ENCODE assay signal across 19 cellular contexts in the genomic region with DNA sequence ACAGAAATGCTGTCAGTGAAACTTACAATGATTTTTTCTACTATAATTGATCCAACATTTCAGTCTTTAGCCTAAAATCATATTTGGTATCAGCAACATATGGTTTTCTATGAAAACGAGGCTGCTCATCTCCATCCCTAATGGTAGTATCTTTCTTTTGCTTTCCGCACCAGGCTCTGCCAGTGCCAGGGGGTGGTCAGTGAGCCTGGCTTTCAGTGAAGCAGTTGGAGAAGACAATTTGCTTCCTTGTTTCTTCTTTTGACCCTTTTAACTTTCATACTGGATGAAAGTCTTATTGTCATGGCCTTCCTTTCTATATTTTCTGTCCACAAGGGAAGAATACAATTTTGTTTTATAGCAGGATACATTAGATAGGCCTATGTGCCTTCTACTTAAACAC.
A peak's percentile ranks its signal among the peaks of the same experiment; 100 is the strongest.
DNase-seq lines count a peak whose midpoint lies in the region; ATAC-seq, FAIRE-seq and TF ChIP-seq lines count a peak whose summit lies in the region.
"Had no signal": no experiment of that assay in that cellular context is flagged by ENCODE, and none has a peak within 500 bp of the region (broad histone marks: within the 10 kb centered on the region; RNA-seq: fewer than 3 reads in every experiment).

No MANE protein-coding gene starts in this region.

- DNase-seq in GM12892 (ENCODE audit: insufficient read length) (no peak), mammary epithelial cell (no peak), keratinocyte (ENCODE audit: low read depth, low spot score) (no peak), cerebellum (ENCODE audit: low spot score) (no peak)
- DNase-seq in CD4-positive, alpha-beta T cell, result no peak
- DNase-seq in activated CD4-positive, alpha-beta T cell treated with anti-CD3 and anti-CD28 coated beads, Interleukin-2, amount 10 ng/mL, durations not matched to agents 7 days and 5 days, result no peak
- DNase-seq: cerebellar nuclear complex; effector CD4-positive, alpha-beta T cell; NCI-H1105; NCI-H1930; NCI-H526; sigmoid colon had no signal

- peaks cover 60% of the 10 kb centered on the region for H3K79me2 ChIP-seq in mammary epithelial cell (ENCODE audit: insufficient read depth, low read length)
- H3K79me2 ChIP-seq in keratinocyte (ENCODE audit: control insufficient read depth, insufficient read depth, low read length), result peaks cover 32% of the 10 kb centered on the region

- no peak for TF ChIP-seq POLR2A in GM12892 (IDR thresholded peaks at IDR 0.05; ENCODE audit: low read depth, low read length)

- ATAC-seq in GM19324 (IDR thresholded peaks at IDR 0.05; ENCODE audit: low FRiP score, unreplicated experiment), result no peak
- ATAC-seq in CD4-positive, alpha-beta T cell (ENCODE audit: poor library complexity), result no peak

- no TSS peak for BruUV-seq in mammary epithelial cell (replicated peaks; lab: Mats Ljungman, UMichigan)

- H3K27ac ChIP-seq in mammary epithelial cell (ENCODE audit: insufficient read depth, low read depth, low read length), result peak overlapping the region; percentile 93
- peak overlapping the region; percentile 85 for H3K27ac ChIP-seq in keratinocyte (ENCODE audit: control insufficient read depth, insufficient read depth, low read length)
- H3K27ac ChIP-seq in subcutaneous abdominal adipose tissue (ENCODE audit: low read depth, low read length), result peak overlapping the region; percentile 5
- no peak overlapping the region for H3K27ac ChIP-seq in CD4-positive, alpha-beta T cell (ENCODE audit: low read depth, low read length)
- H3K27ac ChIP-seq: gastroesophageal sphincter had no signal

- no peak overlapping the region for H3K4me3 Mint-ChIP-seq in CD4-positive, alpha-beta T cell
- no peak overlapping the region for H3K4me3 Mint-ChIP-seq in activated CD4-positive, alpha-beta T cell treated with anti-CD3 and anti-CD28 coated beads, Interleukin-2, amount 10 ng/mL, durations not matched to agents 7 days and 5 days
- H3K4me3 Mint-ChIP-seq: activated naive CD8-positive, alpha-beta T cell had no signal

- CTCF ChIA-PET in mammary epithelial cell (lab: Charles Lee; ENCODE audit: low non-redundant PET), result interaction anchor here (0.6 to 1.0 kb wide), 2 partner anchors 10 to 145 kb away, joined by 3 to 4 read pairs; no protein-coding TSS in a partner anchor
- CTCF ChIA-PET in CD4-positive, alpha-beta T cell (lab: Charles Lee), result interaction anchor here (0.7 to 2.2 kb wide), 4 partner anchors 10 to 148 kb away, joined by 3 to 22 read pairs (median 7); no protein-coding TSS in a partner anchor
- CTCF ChIA-PET in activated CD4-positive, alpha-beta T cell treated with anti-CD3 and anti-CD28 coated beads, Interleukin-2, amount 10 ng/mL, durations not matched to agents 7 days and 5 days (lab: Charles Lee), result interaction anchor here (1.2 to 1.5 kb wide), 2 partner anchors 8 to 149 kb away, joined by 3 to 5 read pairs; no protein-coding TSS in a partner anchor

- no peaks in the 10 kb centered on the region for H3K27me3 Mint-ChIP-seq in CD4-positive, alpha-beta T cell
- H3K27me3 Mint-ChIP-seq in activated CD4-positive, alpha-beta T cell treated with anti-CD3 and anti-CD28 coated beads, Interleukin-2, amount 10 ng/mL, durations not matched to agents 7 days and 5 days, result no peaks in the 10 kb centered on the region
- H3K27me3 Mint-ChIP-seq: activated naive CD8-positive, alpha-beta T cell; progenitor cell of endocrine pancreas had no signal

- WGBS in mammary epithelial cell (ENCODE audit: low coverage, missing lambda C conversion rate), result 29% methylated on average over 2 of the region's 2 CpGs

- H3K4me1 ChIP-seq in mammary epithelial cell (ENCODE audit: insufficient read depth, low read length), result peaks cover 38% of the 10 kb centered on the region
- peaks cover 43% of the 10 kb centered on the region for H3K4me1 ChIP-seq in keratinocyte (ENCODE audit: control insufficient read depth, extremely low read depth, insufficient read depth, low read length)
- H3K4me1 ChIP-seq in subcutaneous abdominal adipose tissue (ENCODE audit: control insufficient read depth in 5 of 5, insufficient read depth in 5 of 5, low read length in 5 of 5), result peaks cover 0 to 35% (median 23%) of the 10 kb centered on the region in 5 donors

- peaks cover 27% of the 10 kb centered on the region for H3K4me1 Mint-ChIP-seq in CD4-positive, alpha-beta T cell (ENCODE audit: low read depth)
- H3K4me1 Mint-ChIP-seq in activated CD4-positive, alpha-beta T cell treated with anti-CD3 and anti-CD28 coated beads, Interleukin-2, amount 10 ng/mL, durations not matched to agents 7 days and 5 days, result peaks cover 17% of the 10 kb centered on the region

- intact Hi-C loops in mammary epithelial cell (cut with micrococcal nuclease), result loop anchor here (10.0 kb wide), 2 partner anchors 471 to 1721 kb away; a partner anchor contains a TSS
- intact Hi-C loops in CD4-positive, alpha-beta T cell (cut with DNase I, micrococcal nuclease), result loop anchor here in 1 of 2 experiments (2.0 kb wide), 1 partner anchor 65 kb away; no protein-coding TSS in a partner anchor

- H3K27me3 ChIP-seq in mammary epithelial cell (ENCODE audit: insufficient read depth, low read length), result no peaks in the 10 kb centered on the region
- no peaks in the 10 kb centered on the region for H3K27me3 ChIP-seq in keratinocyte (ENCODE audit: control insufficient read depth, extremely low read depth, insufficient read depth, low read length)
- no peaks in the 10 kb centered on the region for H3K27me3 ChIP-seq in subcutaneous abdominal adipose tissue (ENCODE audit: control insufficient read depth in 5 of 5, insufficient read depth in 4 of 5, low read length in 5 of 5)
- H3K27me3 ChIP-seq in CD4-positive, alpha-beta T cell (ENCODE audit: control insufficient read depth, insufficient read depth, low read length), result no peaks in the 10 kb centered on the region
- H3K27me3 ChIP-seq: gastroesophageal sphincter, sigmoid colon had no signal

- H3K27ac Mint-ChIP-seq in CD4-positive, alpha-beta T cell, result no peak overlapping the region
- no peak overlapping the region for H3K27ac Mint-ChIP-seq in activated CD4-positive, alpha-beta T cell treated with anti-CD3 and anti-CD28 coated beads, Interleukin-2, amount 10 ng/mL, durations not matched to agents 7 days and 5 days
- H3K27ac Mint-ChIP-seq: activated naive CD8-positive, alpha-beta T cell; activated T-helper 2 cell treated with anti-CD3 and anti-CD28 coated beads, Interferon-gamma antibody, Interleukin-2, Interleukin-4, amounts not matched to agents 10 μg/mL and 5 μg/mL and 100 μg/mL, durations not matched to agents 14 hours and 24 hours and 36 hours; progenitor cell of endocrine pancreas had no signal

- TF ChIP-seq CTCF in mammary epithelial cell (conservative IDR thresholded peaks at IDR 0.05 in 1 of 2, IDR thresholded peaks at IDR 0.05 in 1 of 2; ENCODE audit: extremely low read depth in 1 of 2, insufficient read depth in 1 of 2, low read depth in 1 of 2, low read length in 2 of 2) (no peak), keratinocyte (optimal IDR thresholded peaks at IDR 0.05 in 1 of 3, IDR thresholded peaks at IDR 0.05 in 1 of 3, conservative IDR thresholded peaks at IDR 0.05 in 1 of 3; ENCODE audit: extremely low read depth in 1 of 3, insufficient read depth in 2 of 3, low read length in 3 of 3) (no peak)
- TF ChIP-seq CTCF in CD4-positive, alpha-beta T cell (IDR thresholded peaks at IDR 0.05), result no peak

- FAIRE-seq in GM12892 (lab: Jason Lieb, UNC), result peak; percentile 17
- FAIRE-seq in keratinocyte (lab: Jason Lieb, UNC), result no peak
- FAIRE-seq: D721Med had no signal

- POLR2A ChIA-PET in CD4-positive, alpha-beta T cell (lab: Charles Lee), result interaction anchor here (1.2 to 2.3 kb wide), 2 partner anchors 19 to 240 kb away, joined by 3 to 7 read pairs; no protein-coding TSS in a partner anchor
- POLR2A ChIA-PET in activated CD4-positive, alpha-beta T cell treated with anti-CD3 and anti-CD28 coated beads, Interleukin-2, amount 10 ng/mL, durations not matched to agents 7 days and 5 days (lab: Charles Lee), result no interaction called here

- peak overlapping the region; percentile 24 for H2AFZ ChIP-seq in mammary epithelial cell (ENCODE audit: low read depth, low read length)
- H2AFZ ChIP-seq in keratinocyte (ENCODE audit: control insufficient read depth, low read length), result no peak overlapping the region

- no peaks in the 10 kb centered on the region for H3K9me3 Mint-ChIP-seq in CD4-positive, alpha-beta T cell
- H3K9me3 Mint-ChIP-seq in activated CD4-positive, alpha-beta T cell treated with anti-CD3 and anti-CD28 coated beads, Interleukin-2, amount 10 ng/mL, durations not matched to agents 7 days and 5 days, result no peaks in the 10 kb centered on the region
- H3K9me3 Mint-ChIP-seq: activated T-helper 2 cell treated with anti-CD3 and anti-CD28 coated beads, Interferon-gamma antibody, Interleukin-2, Interleukin-4, amounts not matched to agents 10 μg/mL and 5 μg/mL and 100 μg/mL, durations not matched to agents 14 hours and 24 hours and 36 hours had no signal

- no peaks in the 10 kb centered on the region for H3K36me3 ChIP-seq in mammary epithelial cell (ENCODE audit: insufficient read depth, low read length)
- H3K36me3 ChIP-seq in keratinocyte (ENCODE audit: control insufficient read depth in 2 of 2, extremely low read depth in 1 of 2, insufficient read depth in 2 of 2, low read length in 2 of 2), result no peaks in the 10 kb centered on the region
- H3K36me3 ChIP-seq in subcutaneous abdominal adipose tissue (ENCODE audit: control insufficient read depth in 5 of 5, insufficient read depth in 5 of 5, low read length in 5 of 5), result no peaks in the 10 kb centered on the region
- H3K36me3 ChIP-seq: gastroesophageal sphincter, sigmoid colon had no signal

- in situ Hi-C loops in mammary epithelial cell (cut with MboI; ENCODE audit: low sequenced_read_pairs in 2 of 2), result loop anchor here in 1 of 2 donors (25.0 kb wide), 1 partner anchor 152 kb away; no protein-coding TSS in a partner anchor

- H3K9ac ChIP-seq in mammary epithelial cell (ENCODE audit: insufficient read depth, low read length) (peak overlapping the region; percentile 90), keratinocyte (ENCODE audit: control insufficient read depth, extremely low read depth, insufficient read depth, low read length) (peak overlapping the region; percentile 0), subcutaneous abdominal adipose tissue (ENCODE audit: low read length in 5 of 5) (peak overlapping the region in 1 of 5 donors; percentile 20)

- no peaks in the 10 kb centered on the region for H3K9me3 ChIP-seq in mammary epithelial cell (replicated peaks; ENCODE audit: insufficient read depth, low read length)
- no peaks in the 10 kb centered on the region for H3K9me3 ChIP-seq in keratinocyte (ENCODE audit: control insufficient read depth, low read depth, low read length)
- no peaks in the 10 kb centered on the region for H3K9me3 ChIP-seq in subcutaneous abdominal adipose tissue (ENCODE audit: control insufficient read depth in 5 of 5, low read length in 5 of 5)
- no peaks in the 10 kb centered on the region for H3K9me3 ChIP-seq in CD4-positive, alpha-beta T cell (ENCODE audit: control insufficient read depth, low read length)
- H3K9me3 ChIP-seq: gastroesophageal sphincter, sigmoid colon had no signal

- H3K9me1 ChIP-seq in keratinocyte (ENCODE audit: control insufficient read depth, extremely low read depth, insufficient read depth, low read length), result no peaks in the 10 kb centered on the region

- dilution Hi-C loops in mammary epithelial cell (cut with HindIII; ENCODE audit: low sequenced_read_pairs) (no loop called here), keratinocyte (cut with MboI; ENCODE audit: extremely low pct_ligation_motif_present, low sequenced_read_pairs) (no loop called here)

- H3K4me2 ChIP-seq in mammary epithelial cell (ENCODE audit: insufficient read depth, low read depth, low read length), result peak overlapping the region; percentile 98
- peak overlapping the region; percentile 87 for H3K4me2 ChIP-seq in keratinocyte (ENCODE audit: control insufficient read depth, extremely low read depth, insufficient read depth, low read depth, low read length)

- H4K20me1 ChIP-seq in mammary epithelial cell (ENCODE audit: insufficient read depth, low read length), result no peaks in the 10 kb centered on the region
- no peaks in the 10 kb centered on the region for H4K20me1 ChIP-seq in keratinocyte (ENCODE audit: control insufficient read depth, extremely low read depth, insufficient read depth, low read length)

- H3K36me3 Mint-ChIP-seq in CD4-positive, alpha-beta T cell (ENCODE audit: low read depth), result peaks cover 4% of the 10 kb centered on the region
- H3K36me3 Mint-ChIP-seq in activated CD4-positive, alpha-beta T cell treated with anti-CD3 and anti-CD28 coated beads, Interleukin-2, amount 10 ng/mL, durations not matched to agents 7 days and 5 days (ENCODE audit: low read depth), result no peaks in the 10 kb centered on the region
- H3K36me3 Mint-ChIP-seq: activated naive CD8-positive, alpha-beta T cell had no signal

- H3K4me3 ChIP-seq in mammary epithelial cell (replicated peaks in 1 of 3; ENCODE audit: insufficient read depth in 1 of 3, low read depth in 2 of 3, low read length in 3 of 3) (peak overlapping the region in 2 of 3 experiments; percentile 33 to 42), keratinocyte (ENCODE audit: control insufficient read depth in 2 of 3, extremely low read depth in 1 of 3, insufficient read depth in 2 of 3, low read depth in 1 of 3, low read length in 3 of 3) (peak overlapping the region in 1 of 3 experiments; percentile 18), subcutaneous abdominal adipose tissue (ENCODE audit: low read depth in 1 of 5, low read length in 5 of 5) (no peak overlapping the region)
- H3K4me3 ChIP-seq: gastroesophageal sphincter, sigmoid colon had no signal

Comparison
In these comparisons a context has a peak if more than half of its experiments do, and no peak if none do; other contexts are left out.
1. H3K4me3 ChIP-seq: peak in mammary epithelial cell (2 of 3); none in subcutaneous abdominal adipose tissue (0 of 5).